In the genomic region with DNA sequence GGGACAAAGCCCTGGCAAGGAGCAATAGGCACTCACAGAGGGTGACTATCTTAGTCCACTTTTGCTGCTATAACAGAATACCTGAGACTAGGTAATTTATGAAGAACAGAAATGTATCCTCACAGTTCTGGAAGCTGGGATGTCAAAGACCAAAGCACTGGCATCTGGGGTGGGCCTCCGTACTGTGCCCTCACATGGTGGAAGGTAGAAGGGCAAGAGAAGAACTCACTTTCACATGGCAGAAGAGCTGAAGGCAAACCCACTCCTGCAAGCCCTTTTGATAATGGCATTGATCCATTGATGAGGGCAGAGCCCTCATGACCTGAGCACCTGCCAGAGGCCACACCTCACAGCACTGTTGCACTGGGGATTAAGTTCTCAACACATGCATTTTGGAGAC, we compare ENCODE assay signal across 22 cellular contexts. TPM values are rescaled to one million over a fixed set of nuclear protein-coding genes. Genes with fewer than 3 reads are reported as not detected.
"Had no signal": no experiment of that assay in that cellular context is flagged by ENCODE, and none has a peak within 500 bp of the region (broad histone marks: within the 10 kb centered on the region; RNA-seq: fewer than 3 reads in every experiment).

No MANE protein-coding gene starts in this region.

- H3K4me1 ChIP-seq: esophagus muscularis mucosa, gastroesophageal sphincter, heart right ventricle, parathyroid adenoma, psoas muscle, sigmoid colon had no signal

- ATAC-seq: gastroesophageal sphincter; heart right ventricle; left lobe of liver; naive thymus-derived CD4-positive, alpha-beta T cell had no signal

- H3K36me3 ChIP-seq: esophagus muscularis mucosa, gastroesophageal sphincter, heart right ventricle, sigmoid colon, stomach, thoracic aorta had no signal

- H3K9me3 ChIP-seq: esophagus muscularis mucosa, gastroesophageal sphincter, heart right ventricle, psoas muscle, sigmoid colon, stomach, thoracic aorta had no signal

- H3K4me1 Mint-ChIP-seq: naive thymus-derived CD4-positive, alpha-beta T cell; nephron progenitor cell had no signal

- H3K4me3 Mint-ChIP-seq: naive thymus-derived CD4-positive, alpha-beta T cell; nephron progenitor cell had no signal

- H3K9ac ChIP-seq: parathyroid adenoma had no signal

- DNase-seq: effector memory CD4-positive, alpha-beta T cell; heart right ventricle; hypothalamus; kidney glomerular epithelial cell; naive thymus-derived CD4-positive, alpha-beta T cell; nephron progenitor cell; psoas muscle; retina; sigmoid colon; stimulated activated CD4-positive, alpha-beta T cell treated with anti-CD3 and anti-CD28 coated beads, Interleukin-2, amount 100 ng/mL, for 24 hours; stimulated activated CD4-positive, alpha-beta T cell treated with anti-CD3 and anti-CD28 coated beads, Interleukin-4, amount 100 ng/mL, for 4 hours; stimulated activated naive CD4-positive, alpha-beta T cell; stomach; substantia nigra; trophoblast cell had no signal

- H3K27me3 ChIP-seq: esophagus muscularis mucosa, gastroesophageal sphincter, heart right ventricle, sigmoid colon, stomach had no signal

- H3K27ac ChIP-seq: epithelial cell of prostate, esophagus muscularis mucosa, gastroesophageal sphincter, heart right ventricle, parathyroid adenoma, psoas muscle, sigmoid colon, skin epidermis, thoracic aorta had no signal

- H3K4me3 ChIP-seq: esophagus muscularis mucosa, gastroesophageal sphincter, heart right ventricle, psoas muscle, sigmoid colon, skin epidermis, stomach, thoracic aorta had no signal

- H3K27ac Mint-ChIP-seq: naive thymus-derived CD4-positive, alpha-beta T cell; nephron progenitor cell had no signal

RNA-seq across cellular contexts. Expression of a gene that starts 51.9 kb away (rescaled TPM):
- polyA plus RNA-seq: naive thymus-derived CD4-positive, alpha-beta T cell had no signal
